ENCODE assay signal across 13 cellular contexts in genomic region chrY:6964727-6965126, GRCh38. TPM values are rescaled to one million over a fixed set of nuclear protein-coding genes. Genes with fewer than 3 reads are reported as not detected.
DNase-seq lines count a peak whose midpoint lies in the region; ATAC-seq and TF ChIP-seq lines count a peak whose summit lies in the region.
"Had no signal": no experiment of that assay in that cellular context is flagged by ENCODE, and none has a peak within 500 bp of the region (broad histone marks: within the 10 kb centered on the region; RNA-seq: fewer than 3 reads in every experiment).

No MANE protein-coding gene starts in this region.

- H3K4me1 ChIP-seq in RWPE2 (ENCODE audit: insufficient read depth, poor library complexity, severe bottlenecking), result no peaks in the 10 kb centered on the region
- H3K4me1 ChIP-seq: SJSA1 had no signal

- TF ChIP-seq CTCF in RWPE2 (IDR thresholded peaks at IDR 0.05; ENCODE audit: poor library complexity, severe bottlenecking) (peak; percentile 83), fibroblast of villous mesenchyme (IDR thresholded peaks at IDR 0.05; ENCODE audit: insufficient read depth, low read depth, low read length) (peak; percentile 34)

- H3K9me3 Mint-ChIP-seq in activated T-cell treated with anti-CD3 and anti-CD28 coated beads, Interleukin-2, amount 50 U/mL, for 24 hours, result no peaks in the 10 kb centered on the region
- H3K9me3 Mint-ChIP-seq: CD4-positive, alpha-beta memory T cell; nephron; stimulated activated naive CD8-positive, alpha-beta T cell treated with anti-CD3 and anti-CD28 coated beads, Interleukin-15, Interleukin-2, amounts not matched to agents 100 ng/mL and 50 ng/mL, for 24 hours had no signal

- H3K27me3 Mint-ChIP-seq in activated T-cell treated with anti-CD3 and anti-CD28 coated beads, Interleukin-2, amount 50 U/mL, for 24 hours, result no peaks in the 10 kb centered on the region
- H3K27me3 Mint-ChIP-seq: CD4-positive, alpha-beta memory T cell; stimulated activated naive CD8-positive, alpha-beta T cell treated with anti-CD3 and anti-CD28 coated beads, Interleukin-15, Interleukin-2, amounts not matched to agents 100 ng/mL and 50 ng/mL, for 24 hours had no signal

- no peak overlapping the region for H3K27ac ChIP-seq in RWPE2 (ENCODE audit: poor library complexity, severe bottlenecking)
- H3K27ac ChIP-seq: SJSA1 had no signal

- H3K4me3 ChIP-seq in RWPE2 (ENCODE audit: severe bottlenecking) (no peak overlapping the region), fibroblast of villous mesenchyme (ENCODE audit: low read depth, low read length) (no peak overlapping the region)
- H3K4me3 ChIP-seq: SJSA1 had no signal

- H3K4me1 Mint-ChIP-seq in activated T-cell treated with anti-CD3 and anti-CD28 coated beads, Interleukin-2, amount 50 U/mL, for 24 hours (ENCODE audit: low read depth), result no peaks in the 10 kb centered on the region
- H3K4me1 Mint-ChIP-seq: nephron had no signal

- H3K9me3 ChIP-seq in RWPE2 (ENCODE audit: severe bottlenecking), result no peaks in the 10 kb centered on the region
- H3K9me3 ChIP-seq: SJSA1 had no signal

- H3K27ac Mint-ChIP-seq in activated T-cell treated with anti-CD3 and anti-CD28 coated beads, Interleukin-2, amount 50 U/mL, for 24 hours, result no peak overlapping the region
- H3K27ac Mint-ChIP-seq: CD4-positive, alpha-beta memory T cell; nephron; stimulated activated naive CD8-positive, alpha-beta T cell treated with anti-CD3 and anti-CD28 coated beads, Interleukin-15, Interleukin-2, amounts not matched to agents 100 ng/mL and 50 ng/mL, for 24 hours had no signal

- H3K36me3 Mint-ChIP-seq in activated T-cell treated with anti-CD3 and anti-CD28 coated beads, Interleukin-2, amount 50 U/mL, for 24 hours (ENCODE audit: low read depth), result no peaks in the 10 kb centered on the region
- H3K36me3 Mint-ChIP-seq: CD4-positive, alpha-beta memory T cell had no signal

- no peaks in the 10 kb centered on the region for H3K36me3 ChIP-seq in RWPE2 (ENCODE audit: low read depth)
- H3K36me3 ChIP-seq: SJSA1 had no signal

- peak; percentile 0 for DNase-seq in activated T-cell treated with anti-CD3 and anti-CD28 coated beads for 24 hours (ENCODE audit: low read depth)
- no peak for DNase-seq in activated T-cell treated with anti-CD3 and anti-CD28 coated beads, Interleukin-2, amount 50 U/mL, for 24 hours
- no peak for DNase-seq in RWPE2 (ENCODE audit: low spot score)
- DNase-seq in fibroblast of villous mesenchyme (ENCODE audit: low read depth), result peak; percentile 7
- peak; percentile 57 for DNase-seq in superior temporal gyrus (ENCODE audit: extremely low spot score)
- DNase-seq in stimulated activated naive CD4-positive, alpha-beta T cell treated with Interleukin-2 at 50 U/mL for 16 hours (lab: John Stamatoyannopoulos, UW), result no peak
- DNase-seq in DMS153 (lab: John Stamatoyannopoulos, UW), result no peak
- no peak for DNase-seq in NCI-H345 (lab: John Stamatoyannopoulos, UW)
- DNase-seq: cerebellar nuclear complex had no signal

- no peak overlapping the region for H3K4me3 Mint-ChIP-seq in activated T-cell treated with anti-CD3 and anti-CD28 coated beads, Interleukin-2, amount 50 U/mL, for 24 hours
- H3K4me3 Mint-ChIP-seq: CD4-positive, alpha-beta memory T cell; nephron; stimulated activated naive CD8-positive, alpha-beta T cell treated with anti-CD3 and anti-CD28 coated beads, Interleukin-15, Interleukin-2, amounts not matched to agents 100 ng/mL and 50 ng/mL, for 24 hours had no signal

- H3K27me3 ChIP-seq in RWPE2 (ENCODE audit: insufficient read depth, poor library complexity, severe bottlenecking), result no peaks in the 10 kb centered on the region
- H3K27me3 ChIP-seq: SJSA1 had no signal

- peak; percentile 58; the same call in 2 of the 3 replicates for ATAC-seq in RWPE2 (ENCODE audit: low read depth)

RNA-seq across cellular contexts. Expression of gene AMELY, which starts 53.2 kb away (rescaled TPM):
- not detected in 2 replicates for total RNA-seq in fibroblast of villous mesenchyme
- total RNA-seq: CD4-positive, alpha-beta memory T cell; SJSA1 had no signal

RNA-seq across cellular contexts. Expression of gene TBL1Y, which starts 54.2 kb away (rescaled TPM):
- not detected in 2 replicates for total RNA-seq in fibroblast of villous mesenchyme
- total RNA-seq: CD4-positive, alpha-beta memory T cell; SJSA1 had no signal

Comparison
In these comparisons a context has a peak if more than half of its experiments do, and no peak if none do; other contexts are left out.
1. DNase-seq: peak in activated T-cell treated with anti-CD3 and anti-CD28 coated beads for 24 hours (single experiment), fibroblast of villous mesenchyme (single experiment) and superior temporal gyrus (single experiment); none in activated T-cell treated with anti-CD3 and anti-CD28 coated beads, Interleukin-2, amount 50 U/mL, for 24 hours (single experiment), RWPE2 (single experiment), stimulated activated naive CD4-positive, alpha-beta T cell treated with Interleukin-2 at 50 U/mL for 16 hours (single experiment), DMS153 (single experiment) and NCI-H345 (single experiment).